Comparison of ENCODE assay signal across 1 cellular context in the genomic region with DNA sequence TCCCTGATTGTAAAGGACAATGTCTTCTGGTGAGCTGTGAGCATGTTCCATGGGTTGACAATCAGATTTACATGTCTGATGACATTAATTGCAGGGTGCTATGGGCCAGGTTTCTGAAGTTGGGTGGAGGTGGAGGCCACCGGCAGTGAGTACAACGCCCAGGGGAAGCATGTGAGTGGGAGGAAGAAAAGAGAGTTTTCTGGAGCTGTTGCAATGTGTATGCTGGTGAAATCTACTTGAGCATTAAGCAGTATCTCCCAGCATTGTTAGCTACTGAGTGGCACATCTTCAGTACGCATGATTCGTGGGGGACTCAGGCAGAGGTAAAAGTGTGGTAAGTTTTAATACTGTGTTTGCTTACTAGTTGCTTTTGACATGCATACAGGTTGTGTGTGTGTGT.
TF ChIP-seq lines count a peak whose summit lies in the region.

No MANE protein-coding gene starts in this region.

TF ChIP-seq in IMR-90, 13 proteins besides CTCF, POLR2A, EP300 and RAD21 (continued from another document):
- TF ChIP-seq, protein P1, sequence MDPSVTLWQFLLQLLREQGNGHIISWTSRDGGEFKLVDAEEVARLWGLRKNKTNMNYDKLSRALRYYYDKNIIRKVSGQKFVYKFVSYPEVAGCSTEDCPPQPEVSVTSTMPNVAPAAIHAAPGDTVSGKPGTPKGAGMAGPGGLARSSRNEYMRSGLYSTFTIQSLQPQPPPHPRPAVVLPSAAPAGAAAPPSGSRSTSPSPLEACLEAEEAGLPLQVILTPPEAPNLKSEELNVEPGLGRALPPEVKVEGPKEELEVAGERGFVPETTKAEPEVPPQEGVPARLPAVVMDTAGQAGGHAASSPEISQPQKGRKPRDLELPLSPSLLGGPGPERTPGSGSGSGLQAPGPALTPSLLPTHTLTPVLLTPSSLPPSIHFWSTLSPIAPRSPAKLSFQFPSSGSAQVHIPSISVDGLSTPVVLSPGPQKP (IDR thresholded peaks at IDR 0.05; ENCODE audit: borderline replicate concordance, low read depth, low read length), result no peak
- TF ChIP-seq RFX5 (IDR thresholded peaks at IDR 0.05; ENCODE audit: low read depth, low read length) (no peak), MAZ (IDR thresholded peaks at IDR 0.05; ENCODE audit: borderline replicate concordance, low read depth, low read length) (no peak), SMC3 (IDR thresholded peaks at IDR 0.05; ENCODE audit: low read depth, low read length) (no peak), CEBPB (IDR thresholded peaks at IDR 0.05; ENCODE audit: low read depth, low read length) (no peak), BHLHE40 (IDR thresholded peaks at IDR 0.05; ENCODE audit: low read depth, low read length) (no peak), NFE2L2 (IDR thresholded peaks at IDR 0.05; ENCODE audit: low read depth, low read length) (no peak)
TF ChIP-seq in IMR-90: peak in this region for 0.
